Comparison of ENCODE assay signal across 12 cellular contexts in genomic region chr11:68468217-68468828, GRCh38. TPM values are rescaled to one million over a fixed set of nuclear protein-coding genes. Genes with fewer than 3 reads are reported as not detected.
DNase-seq lines count a peak whose midpoint lies in the region; ATAC-seq and TF ChIP-seq lines count a peak whose summit lies in the region.
"Had no signal": no experiment of that assay in that cellular context is flagged by ENCODE, and none has a peak within 500 bp of the region (broad histone marks: within the 10 kb centered on the region; RNA-seq: fewer than 3 reads in every experiment).

No MANE protein-coding gene starts in this region.

- H3K4me3 Mint-ChIP-seq in activated CD4-positive, alpha-beta memory T cell treated with anti-CD3 and anti-CD28 coated beads for 36 hours, result peak overlapping the region; percentile 31
- H3K4me3 Mint-ChIP-seq in naive B cell (peak overlapping the region in 7 of 8 donors; percentile 12 to 75 (median 51)), nephron progenitor cell (no peak overlapping the region)

- TF ChIP-seq CTCF in nephron progenitor cell (IDR thresholded peaks at IDR 0.05), result no peak

- H3K4me1 Mint-ChIP-seq in activated CD4-positive, alpha-beta memory T cell treated with anti-CD3 and anti-CD28 coated beads for 36 hours (ENCODE audit: low read depth), result peaks cover 90% of the 10 kb centered on the region
- H3K4me1 Mint-ChIP-seq in naive B cell, result peaks cover 76 to 96% (median 96%) of the 10 kb centered on the region in 3 donors
- peaks cover 61% of the 10 kb centered on the region for H3K4me1 Mint-ChIP-seq in nephron progenitor cell

- peak; percentile 51 for ATAC-seq in GM21529 (IDR thresholded peaks at IDR 0.05; ENCODE audit: unreplicated experiment)
- peak; percentile 66 to 69 for ATAC-seq in naive B cell (ENCODE audit: low read depth in 2 of 2)
- no peak for ATAC-seq in GM18505 (IDR thresholded peaks at IDR 0.05; ENCODE audit: unreplicated experiment)

- no peaks in the 10 kb centered on the region for H3K9me3 Mint-ChIP-seq in activated CD4-positive, alpha-beta memory T cell treated with anti-CD3 and anti-CD28 coated beads for 36 hours
- H3K9me3 Mint-ChIP-seq in naive B cell (no peaks in the 10 kb centered on the region), nephron progenitor cell (peaks cover 37% of the 10 kb centered on the region)

- H3K36me3 Mint-ChIP-seq in activated CD4-positive, alpha-beta memory T cell treated with anti-CD3 and anti-CD28 coated beads for 36 hours, result peaks cover 17% of the 10 kb centered on the region
- H3K36me3 Mint-ChIP-seq in naive B cell (peaks cover 0 to 6% of the 10 kb centered on the region in 2 donors), nephron progenitor cell (ENCODE audit: low read depth) (peaks cover 80% of the 10 kb centered on the region)

- POLR2A ChIA-PET in activated CD4-positive, alpha-beta memory T cell treated with anti-CD3 and anti-CD28 coated beads for 36 hours (lab: Charles Lee), result no interaction called here

- intact Hi-C loops in activated CD4-positive, alpha-beta memory T cell treated with anti-CD3 and anti-CD28 coated beads for 36 hours (cut with micrococcal nuclease), result loop anchor here (10.0 kb wide), 1 partner anchor 116 kb away; no protein-coding TSS in a partner anchor

- CTCF ChIA-PET in activated CD4-positive, alpha-beta memory T cell treated with anti-CD3 and anti-CD28 coated beads for 36 hours (lab: Charles Lee), result interaction anchor here (1.2 kb wide), 1 partner anchor 115 kb away, joined by 3 read pairs; no protein-coding TSS in a partner anchor

- H3K27me3 Mint-ChIP-seq in activated CD4-positive, alpha-beta memory T cell treated with anti-CD3 and anti-CD28 coated beads for 36 hours, result no peaks in the 10 kb centered on the region
- H3K27me3 Mint-ChIP-seq in naive B cell (no peaks in the 10 kb centered on the region), nephron progenitor cell (ENCODE audit: low read depth, poor library complexity) (peaks cover 2% of the 10 kb centered on the region)

- TF ChIP-seq POLR2A in GM18505 (IDR thresholded peaks at IDR 0.05; ENCODE audit: borderline replicate concordance, extremely low read depth, insufficient read depth, insufficient read length), result no peak

- peak overlapping the region; percentile 74 for H3K27ac Mint-ChIP-seq in activated CD4-positive, alpha-beta memory T cell treated with anti-CD3 and anti-CD28 coated beads for 36 hours
- peak overlapping the region in 4 of 6 donors; percentile 1 to 40 (median 29) for H3K27ac Mint-ChIP-seq in naive B cell
- no peak overlapping the region for H3K27ac Mint-ChIP-seq in nephron progenitor cell

- DNase-seq in DMS53 (lab: John Stamatoyannopoulos, UW) (peak; percentile 40), DMS53 treated with DMSO at 0.1 percent for 48 hours (lab: John Stamatoyannopoulos, UW; ENCODE audit: unreplicated experiment) (no peak), naive B cell (no peak), nephron progenitor cell (no peak)
- DNase-seq in activated CD4-positive, alpha-beta memory T cell treated with anti-CD3 and anti-CD28 coated beads for 36 hours, result no peak
- no peak for DNase-seq in stimulated activated CD4-positive, alpha-beta T cell treated with anti-CD3 and anti-CD28 coated beads, Interleukin-4, amount 100 ng/mL, for 24 hours
- DNase-seq: activated CD4-positive, alpha-beta T cell treated with anti-CD3 and anti-CD28 coated beads, Interleukin-2, amount 50 U/mL, for 1 hour; NCI-H510A; psoas muscle; SHP77 had no signal

RNA-seq across cellular contexts. Expression of gene PPP6R3, which starts 7.8 kb away (rescaled TPM):
- total RNA-seq in activated CD4-positive, alpha-beta memory T cell treated with anti-CD3 and anti-CD28 coated beads for 36 hours, result 100 to 1,000 TPM; 108 to 110 TPM
- 10 to 100 TPM; 32.0 to 71.1 (median 53.4) TPM for polyA plus RNA-seq in naive B cell (ENCODE audit: low read depth in 6 of 6)
